Comparison of ENCODE assay signal across 8 cellular contexts in the genomic region with DNA sequence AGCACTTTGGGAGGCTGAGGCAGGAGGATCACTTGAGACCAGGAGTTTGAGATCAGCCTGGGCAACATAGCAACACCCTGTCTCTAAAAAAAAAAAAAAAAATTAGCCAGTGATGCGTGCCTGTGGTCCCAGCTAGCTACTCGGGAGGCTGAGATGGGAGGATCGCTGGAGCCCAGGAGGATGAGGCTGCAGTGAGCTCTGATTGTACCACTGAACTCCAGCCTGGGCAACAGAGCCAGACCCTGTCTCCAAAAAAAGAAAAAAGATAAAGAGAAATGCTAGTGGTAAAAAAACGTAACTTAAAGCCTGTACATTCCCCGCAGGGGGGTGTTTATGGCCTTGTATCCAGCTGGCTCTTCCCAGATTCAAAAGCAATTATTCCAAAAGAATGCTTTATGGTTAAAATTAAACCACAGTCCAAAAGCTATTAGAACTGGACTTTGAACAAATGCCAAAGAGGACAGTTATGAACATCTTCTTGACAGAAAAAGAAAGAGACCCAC. TPM values are rescaled to one million over a fixed set of nuclear protein-coding genes. Genes with fewer than 3 reads are reported as not detected.
DNase-seq lines count a peak whose midpoint lies in the region; ATAC-seq, FAIRE-seq and TF ChIP-seq lines count a peak whose summit lies in the region.

No MANE protein-coding gene starts in this region.

- CTCF ChIA-PET in AG04450 (lab: Charles Lee) = interaction anchor here (0.5 to 4.9 kb wide), 29 partner anchors 10 to 343 kb away, joined by 3 to 59 read pairs (median 5); partner anchors contain the start of genes AP5B1, KAT5 and RNASEH2C

- DNase-seq in AG04450 (ENCODE audit: low read depth, low spot score) (no peak), bronchial epithelial cell (ENCODE audit: low read depth) (no peak), erythroblast (lab: John Stamatoyannopoulos, UW) (no peak), SKM-1 (lab: John Stamatoyannopoulos, UW; ENCODE audit: unreplicated experiment) (no peak), iPS-NIHi7 (ENCODE audit: extremely low spot score) (no peak)

- no peak for TF ChIP-seq POLR2A in erythroblast (IDR thresholded peaks at IDR 0.05; ENCODE audit: low read length)

- TF ChIP-seq CTCF in AG04450 (IDR thresholded peaks at IDR 0.05; ENCODE audit: low read depth, low read length) (no peak), bronchial epithelial cell (IDR thresholded peaks at IDR 0.05; ENCODE audit: insufficient read depth, low read length, severe bottlenecking) (no peak)

- H3K9me3 ChIP-seq in AG04450 (ENCODE audit: control insufficient read depth, insufficient read depth, low read length) = no peaks in the 10 kb centered on the region
- H3K9me3 ChIP-seq in HUES64 (ENCODE audit: insufficient read depth, low read depth, low read length) = no peaks in the 10 kb centered on the region
- H3K9me3 ChIP-seq in muscle layer of duodenum (ENCODE audit: control insufficient read depth in 1 of 2, low read length in 2 of 2) = no peaks in the 10 kb centered on the region

- POLR2A ChIA-PET in AG04450 (lab: Yijun Ruan, JAX) = interaction anchor here (0.9 to 1.6 kb wide), 2 partner anchors 37 to 106 kb away, joined by 3 to 4 read pairs; no protein-coding TSS in a partner anchor

- H3K4me1 ChIP-seq in HUES64 (ENCODE audit: insufficient read depth, low read length) = 0 out of 2 replicates have a peak, but pooled peaks cover 3% of the 10 kb centered on the region
- peaks cover 0 to 10% of the 10 kb centered on the region in 2 donors for H3K4me1 ChIP-seq in muscle layer of duodenum (ENCODE audit: control insufficient read depth in 1 of 2, insufficient read depth in 2 of 2, low read length in 2 of 2)

- H3K4me3 ChIP-seq in AG04450 (ENCODE audit: low read depth, low read length) (peak overlapping the region; percentile 77), HUES64 (ENCODE audit: low read length) (peak overlapping the region; percentile 86), bronchial epithelial cell (ENCODE audit: low read depth, low read length) (peak overlapping the region; percentile 44), muscle layer of duodenum (ENCODE audit: low read depth in 1 of 2, low read length in 2 of 2) (peak overlapping the region; percentile 63 to 67)

- no peak for ATAC-seq in HG02885 (IDR thresholded peaks at IDR 0.05; ENCODE audit: poor library complexity, unreplicated experiment)

- H3K9ac ChIP-seq in HUES64 (ENCODE audit: low read depth, low read length) = peak overlapping the region; percentile 82

- 87% methylated on average over 5 of the region's 5 CpGs for WGBS in HUES64

- H3K27me3 ChIP-seq in AG04450 (ENCODE audit: control insufficient read depth, insufficient read depth, low read length) = peaks cover 20% of the 10 kb centered on the region
- peaks cover 14% of the 10 kb centered on the region for H3K27me3 ChIP-seq in HUES64 (ENCODE audit: insufficient read depth, low read length)
- no peaks in the 10 kb centered on the region for H3K27me3 ChIP-seq in bronchial epithelial cell (ENCODE audit: control insufficient read depth, insufficient read depth, low read length)
- H3K27me3 ChIP-seq in muscle layer of duodenum (ENCODE audit: low read depth, low read length) = no peaks in the 10 kb centered on the region

- H3K27ac ChIP-seq in AG04450 (ENCODE audit: low read depth, low read length) (no peak overlapping the region), HUES64 (ENCODE audit: low read depth, low read length) (no peak overlapping the region), muscle layer of duodenum (ENCODE audit: low read length) (peak overlapping the region; percentile 72)

- no peaks in the 10 kb centered on the region for H3K36me3 ChIP-seq in HUES64 (ENCODE audit: insufficient read depth, low read length)
- no peaks in the 10 kb centered on the region for H3K36me3 ChIP-seq in bronchial epithelial cell (ENCODE audit: control insufficient read depth, insufficient read depth, low read length)
- no peaks in the 10 kb centered on the region for H3K36me3 ChIP-seq in muscle layer of duodenum (ENCODE audit: control insufficient read depth in 1 of 2, insufficient read depth in 2 of 2, low read length in 2 of 2)

- FAIRE-seq in bronchial epithelial cell (lab: Jason Lieb, UNC) = no peak

RNA-seq across cellular contexts. Expression of gene SNX32, which starts 16.4 kb away (rescaled TPM):
- polyA plus RNA-seq in AG04450 (2011; rRNA removed) = 0.30 and 0.57 TPM in 2 replicates
- polyA minus RNA-seq in AG04450 (2011; rRNA and poly(A)+ RNA removed) = 0.46 and 0.65 TPM in 2 replicates
- polyA plus RNA-seq in HUES64 (2013, experiment 1 of 2) = 1.00 TPM
- 1.7 TPM for polyA plus RNA-seq in HUES64 (2013, experiment 2 of 2)
- under 0.01 TPM in 1 of 2 replicates, not detected in the other for total RNA-seq in bronchial epithelial cell

RNA-seq across cellular contexts. Expression of gene OVOL1, which starts 30.5 kb away (rescaled TPM):
- polyA plus RNA-seq in AG04450 (2011; rRNA removed) = not detected in 2 replicates
- polyA minus RNA-seq in AG04450 (2011; rRNA and poly(A)+ RNA removed) = not detected in 2 replicates
- 1.2 TPM for polyA plus RNA-seq in HUES64 (2013, experiment 1 of 2)
- 1.2 TPM for polyA plus RNA-seq in HUES64 (2013, experiment 2 of 2)
- total RNA-seq in bronchial epithelial cell = 6.3 and 17.8 TPM in 2 replicates

RNA-seq across cellular contexts. Expression of gene AP5B1, which starts 36.6 kb away (rescaled TPM):
- 2.6 and 3.3 TPM in 2 replicates for polyA plus RNA-seq in AG04450 (2011; rRNA removed)
- 3.6 and 4.3 TPM in 2 replicates for polyA minus RNA-seq in AG04450 (2011; rRNA and poly(A)+ RNA removed)
- 3.3 TPM for polyA plus RNA-seq in HUES64 (2013, experiment 1 of 2)
- 5.6 TPM for polyA plus RNA-seq in HUES64 (2013, experiment 2 of 2)
- 6.1 and 8.4 TPM in 2 replicates for total RNA-seq in bronchial epithelial cell

RNA-seq across cellular contexts. Expression of gene CFL1, which starts 40.6 kb away (rescaled TPM):
- polyA plus RNA-seq in AG04450 (2011; rRNA removed) = 1,553 and 1,822 TPM in 2 replicates
- polyA minus RNA-seq in AG04450 (2011; rRNA and poly(A)+ RNA removed) = 2,126 and 2,698 TPM in 2 replicates
- polyA plus RNA-seq in HUES64 (2013, experiment 1 of 2) = 962 TPM
- polyA plus RNA-seq in HUES64 (2013, experiment 2 of 2) = 1,000 TPM
- 764 and 971 TPM in 2 replicates for total RNA-seq in bronchial epithelial cell

RNA-seq across cellular contexts. Expression of gene MUS81, which starts 42.9 kb away (rescaled TPM):
- polyA plus RNA-seq in AG04450 (2011; rRNA removed) = 23.8 and 27.5 TPM in 2 replicates
- 23.4 and 28.7 TPM in 2 replicates for polyA minus RNA-seq in AG04450 (2011; rRNA and poly(A)+ RNA removed)
- polyA plus RNA-seq in HUES64 (2013, experiment 1 of 2) = 36.5 TPM
- polyA plus RNA-seq in HUES64 (2013, experiment 2 of 2) = 33.3 TPM
- 58.4 and 63.8 TPM in 2 replicates for total RNA-seq in bronchial epithelial cell
